ENCODE assay signal across 25 cellular contexts in genomic region chr3:143306419-143306818, GRCh38.
A peak's percentile ranks its signal among the peaks of the same experiment; 100 is the strongest.
DNase-seq lines count a peak whose midpoint lies in the region; ATAC-seq, FAIRE-seq and TF ChIP-seq lines count a peak whose summit lies in the region.
"Had no signal": no experiment of that assay in that cellular context is flagged by ENCODE, and none has a peak within 500 bp of the region (broad histone marks: within the 10 kb centered on the region; RNA-seq: fewer than 3 reads in every experiment).

No MANE protein-coding gene starts in this region.

- dilution Hi-C loops in mammary epithelial cell (cut with HindIII; ENCODE audit: low sequenced_read_pairs) (no loop called here), keratinocyte (cut with MboI; ENCODE audit: extremely low pct_ligation_motif_present, low sequenced_read_pairs) (no loop called here)

- WGBS in mammary epithelial cell (ENCODE audit: low coverage, missing lambda C conversion rate) = 35% methylated on average over 1 of the region's 1 CpG
- WGBS in stomach, 5 donors = 50 to 60% (median 53%) methylated on average over 1 of the region's 1 CpG

- peak overlapping the region; percentile 2 for H3K4me2 ChIP-seq in mammary epithelial cell (ENCODE audit: insufficient read depth, low read depth, low read length)
- no peak overlapping the region for H3K4me2 ChIP-seq in keratinocyte (ENCODE audit: control insufficient read depth, extremely low read depth, insufficient read depth, low read depth, low read length)

- FAIRE-seq in keratinocyte (lab: Jason Lieb, UNC) = peak; percentile 55

- TF ChIP-seq EP300 in stomach (IDR thresholded peaks at IDR 0.05) = no peak

- H3K9ac ChIP-seq in mammary epithelial cell (ENCODE audit: insufficient read depth, low read length) (no peak overlapping the region), keratinocyte (ENCODE audit: control insufficient read depth, extremely low read depth, insufficient read depth, low read length) (no peak overlapping the region)

- H3K27ac ChIP-seq in mammary epithelial cell (ENCODE audit: insufficient read depth, low read depth, low read length) = no peak overlapping the region
- no peak overlapping the region for H3K27ac ChIP-seq in keratinocyte (ENCODE audit: control insufficient read depth, insufficient read depth, low read length)
- H3K27ac ChIP-seq in stomach = no peak overlapping the region
- H3K27ac ChIP-seq: 22Rv1, left lung, psoas muscle, spleen, upper lobe of left lung had no signal

- no TSS peak for BruUV-seq in mammary epithelial cell (replicated peaks; lab: Mats Ljungman, UMichigan)

- H2AFZ ChIP-seq in mammary epithelial cell (ENCODE audit: low read depth, low read length) (no peak overlapping the region), keratinocyte (ENCODE audit: control insufficient read depth, low read length) (no peak overlapping the region)

- CTCF ChIA-PET in mammary epithelial cell (lab: Charles Lee; ENCODE audit: low non-redundant PET) = no interaction called here

- no peaks in the 10 kb centered on the region for H3K27me3 ChIP-seq in mammary epithelial cell (ENCODE audit: insufficient read depth, low read length)
- no peaks in the 10 kb centered on the region for H3K27me3 ChIP-seq in keratinocyte (ENCODE audit: control insufficient read depth, extremely low read depth, insufficient read depth, low read length)
- no peaks in the 10 kb centered on the region for H3K27me3 ChIP-seq in stomach
- H3K27me3 ChIP-seq: left lung, spleen, upper lobe of left lung had no signal

- ATAC-seq in GM19035 (IDR thresholded peaks at IDR 0.05; ENCODE audit: unreplicated experiment) = no peak
- ATAC-seq: activated CD4-positive, CD25-positive, alpha-beta regulatory T cell treated with anti-CD3 and anti-CD28 coated beads, Interleukin-2, amount 50 U/mL, for 24 hours; activated T-cell treated with anti-CD3 and anti-CD28 coated beads, Interleukin-2, amount 50 U/mL, for 4 hours; left lung; psoas muscle had no signal

- no peak overlapping the region for H3K4me3 ChIP-seq in mammary epithelial cell (replicated peaks in 1 of 3; ENCODE audit: insufficient read depth in 1 of 3, low read depth in 2 of 3, low read length in 3 of 3)
- H3K4me3 ChIP-seq in keratinocyte (ENCODE audit: control insufficient read depth in 2 of 3, extremely low read depth in 1 of 3, insufficient read depth in 2 of 3, low read depth in 1 of 3, low read length in 3 of 3) = no peak overlapping the region
- H3K4me3 ChIP-seq in stomach = no peak overlapping the region
- H3K4me3 ChIP-seq: left lung, psoas muscle, spleen, upper lobe of left lung had no signal

- intact Hi-C loops in mammary epithelial cell (cut with micrococcal nuclease) (loop anchor here (10.0 kb wide), 3 partner anchors 172 to 338 kb away; no protein-coding TSS in a partner anchor), stomach (cut with DNase I; ENCODE audit: low total_unique reads) (no loop called here)

- TF ChIP-seq CTCF in mammary epithelial cell (conservative IDR thresholded peaks at IDR 0.05 in 1 of 2, IDR thresholded peaks at IDR 0.05 in 1 of 2; ENCODE audit: extremely low read depth in 1 of 2, insufficient read depth in 1 of 2, low read depth in 1 of 2, low read length in 2 of 2) = no peak
- no peak for TF ChIP-seq CTCF in keratinocyte (optimal IDR thresholded peaks at IDR 0.05 in 1 of 3, IDR thresholded peaks at IDR 0.05 in 1 of 3, conservative IDR thresholded peaks at IDR 0.05 in 1 of 3; ENCODE audit: extremely low read depth in 1 of 3, insufficient read depth in 2 of 3, low read length in 3 of 3)
- TF ChIP-seq CTCF in stomach (IDR thresholded peaks at IDR 0.05) = no peak

- in situ Hi-C loops in mammary epithelial cell (cut with MboI; ENCODE audit: low sequenced_read_pairs in 2 of 2) = no loop called here

- peak; percentile 11 for DNase-seq in NCI-H2029 treated with DMSO at 0.1 percent for 48 hours (lab: John Stamatoyannopoulos, UW)
- DNase-seq in NCI-H2029 (lab: John Stamatoyannopoulos, UW) = no peak
- DNase-seq in mammary epithelial cell = peak; percentile 74
- no peak for DNase-seq in keratinocyte (ENCODE audit: low read depth, low spot score)
- peak; percentile 29 for DNase-seq in stomach
- no peak for DNase-seq in NOMO-1 (lab: John Stamatoyannopoulos, UW; ENCODE audit: unreplicated experiment in 2 of 2)
- DNase-seq in NCI-H82 (lab: John Stamatoyannopoulos, UW) = no peak
- DNase-seq: activated CD8-positive, alpha-beta memory T cell treated with anti-CD3 and anti-CD28 coated beads for 24 hours; activated naive CD4-positive, alpha-beta T cell treated with anti-CD3 and anti-CD28 coated beads for 36 hours; activated T-cell treated with anti-CD3 and anti-CD28 coated beads, Interleukin-2, amount 50 U/mL, for 4 hours; anterior cingulate cortex; central memory CD4-positive, alpha-beta T cell; effector CD4-positive, alpha-beta T cell; HFFc6; IMR-90; left lung; NCI-H1694; psoas muscle; spleen; stimulated activated CD4-positive, alpha-beta T cell treated with anti-CD3 and anti-CD28 coated beads, Interleukin-4, amount 100 ng/mL, for 4 hours; T1000; upper lobe of left lung had no signal

- H3K9me1 ChIP-seq in keratinocyte (ENCODE audit: control insufficient read depth, extremely low read depth, insufficient read depth, low read length) = no peaks in the 10 kb centered on the region

- H4K20me1 ChIP-seq in mammary epithelial cell (ENCODE audit: insufficient read depth, low read length) (no peaks in the 10 kb centered on the region), keratinocyte (ENCODE audit: control insufficient read depth, extremely low read depth, insufficient read depth, low read length) (no peaks in the 10 kb centered on the region)

- H3K79me2 ChIP-seq in mammary epithelial cell (ENCODE audit: insufficient read depth, low read length) = no peaks in the 10 kb centered on the region
- no peaks in the 10 kb centered on the region for H3K79me2 ChIP-seq in keratinocyte (ENCODE audit: control insufficient read depth, insufficient read depth, low read length)

- TF ChIP-seq POLR2A in stomach (IDR thresholded peaks at IDR 0.05) = no peak

- H3K4me1 ChIP-seq in mammary epithelial cell (ENCODE audit: insufficient read depth, low read length) (peaks cover 25% of the 10 kb centered on the region), keratinocyte (ENCODE audit: control insufficient read depth, extremely low read depth, insufficient read depth, low read length) (peaks cover 17% of the 10 kb centered on the region), stomach (peaks cover 0 to 14% (median 0%) of the 10 kb centered on the region in 4 donors)
- H3K4me1 ChIP-seq: psoas muscle had no signal

- H3K9me3 ChIP-seq in mammary epithelial cell (replicated peaks; ENCODE audit: insufficient read depth, low read length) (no peaks in the 10 kb centered on the region), keratinocyte (ENCODE audit: control insufficient read depth, low read depth, low read length) (no peaks in the 10 kb centered on the region), stomach (no peaks in the 10 kb centered on the region)
- H3K9me3 ChIP-seq: left lung, psoas muscle, spleen, upper lobe of left lung had no signal

- H3K36me3 ChIP-seq in mammary epithelial cell (ENCODE audit: insufficient read depth, low read length) (no peaks in the 10 kb centered on the region), keratinocyte (ENCODE audit: control insufficient read depth in 2 of 2, extremely low read depth in 1 of 2, insufficient read depth in 2 of 2, low read length in 2 of 2) (no peaks in the 10 kb centered on the region), stomach (no peaks in the 10 kb centered on the region)
- H3K36me3 ChIP-seq: left lung, spleen, upper lobe of left lung had no signal

Comparison
In these comparisons a context has a peak if more than half of its experiments do, and no peak if none do; other contexts are left out.
1. DNase-seq: peak in NCI-H2029 treated with DMSO at 0.1 percent for 48 hours (single experiment), mammary epithelial cell (single experiment) and stomach (single experiment); none in NCI-H2029 (single experiment), keratinocyte (single experiment), NOMO-1 (0 of 2) and NCI-H82 (single experiment).